Comparison of ENCODE assay signal across 8 cellular contexts in genomic region chrX:14872355-14872754, GRCh38. TPM values are rescaled to one million over a fixed set of nuclear protein-coding genes. Genes with fewer than 3 reads are reported as not detected.
DNase-seq lines count a peak whose midpoint lies in the region; ATAC-seq and TF ChIP-seq lines count a peak whose summit lies in the region.

No MANE protein-coding gene starts in this region.

- CTCF ChIA-PET in CD4-positive, alpha-beta T cell (lab: Charles Lee) = no interaction called here

- H3K27ac Mint-ChIP-seq in CD4-positive, alpha-beta T cell = peak overlapping the region; percentile 14
- no peak overlapping the region for H3K27ac Mint-ChIP-seq in nephron

- ATAC-seq in CD4-positive, alpha-beta T cell (ENCODE audit: poor library complexity) = no peak
- ATAC-seq in omental fat pad (ENCODE audit: low FRiP score) = no peak

- intact Hi-C loops in CD4-positive, alpha-beta T cell (cut with DNase I, micrococcal nuclease) = loop anchor here (5.0 to 10.0 kb wide), 5 partner anchors 465 to 1992 kb away; partner anchors contain the start of genes CA5B (in 1 of the 2), GEMIN8 (in 1 of the 2) and PIGA (in 1 of the 2)

- H3K4me3 Mint-ChIP-seq in CD4-positive, alpha-beta T cell = peak overlapping the region; percentile 93
- peak overlapping the region; percentile 91 to 96 (median 93) for H3K4me3 Mint-ChIP-seq in nephron

- H3K9me3 Mint-ChIP-seq in CD4-positive, alpha-beta T cell = no peaks in the 10 kb centered on the region
- H3K9me3 Mint-ChIP-seq in nephron = peaks cover 16% of the 10 kb centered on the region

- H3K9ac ChIP-seq in KMS-11 = peak overlapping the region; percentile 69

- H4K20me1 ChIP-seq in KMS-11 (ENCODE audit: insufficient read depth) = no peaks in the 10 kb centered on the region

- H3K27me3 ChIP-seq in CD4-positive, alpha-beta T cell (ENCODE audit: control insufficient read depth, insufficient read depth, low read length) = no peaks in the 10 kb centered on the region
- no peaks in the 10 kb centered on the region for H3K27me3 ChIP-seq in KMS-11 (ENCODE audit: insufficient read depth, low read depth)

- no peak overlapping the region for H3K27ac ChIP-seq in CD4-positive, alpha-beta T cell (ENCODE audit: low read depth, low read length)
- peak overlapping the region; percentile 44; the same call in 1 of the 2 replicates for H3K27ac ChIP-seq in KMS-11

- peak overlapping the region; percentile 78 for H3K4me2 ChIP-seq in KMS-11

- H3K36me3 Mint-ChIP-seq in CD4-positive, alpha-beta T cell (ENCODE audit: low read depth) = peaks cover 6% of the 10 kb centered on the region
- H3K36me3 Mint-ChIP-seq in nephron (ENCODE audit: low read depth) = peaks cover 25% of the 10 kb centered on the region

- no peak for TF ChIP-seq CTCF in CD4-positive, alpha-beta T cell (IDR thresholded peaks at IDR 0.05)
- TF ChIP-seq CTCF in KMS-11 (conservative IDR thresholded peaks at IDR 0.05; ENCODE audit: low read depth, low read length) = no peak
- TF ChIP-seq CTCF in cardiac fibroblast (IDR thresholded peaks at IDR 0.05; ENCODE audit: low read depth, low read length) = no peak
- TF ChIP-seq CTCF in nephron (IDR thresholded peaks at IDR 0.05; ENCODE audit: unreplicated experiment in 3 of 3) = no peak
- TF ChIP-seq CTCF in omental fat pad (IDR thresholded peaks at IDR 0.05) = no peak

- no peaks in the 10 kb centered on the region for H3K27me3 Mint-ChIP-seq in CD4-positive, alpha-beta T cell
- H3K27me3 Mint-ChIP-seq in nephron (ENCODE audit: low read depth) = no peaks in the 10 kb centered on the region

- POLR2A ChIA-PET in CD4-positive, alpha-beta T cell (lab: Charles Lee) = no interaction called here

- peak overlapping the region; percentile 71 for H2AFZ ChIP-seq in KMS-11 (ENCODE audit: low read depth)

- peaks cover 43% of the 10 kb centered on the region for H3K79me2 ChIP-seq in KMS-11 (ENCODE audit: insufficient read depth, low read depth)

- H3K4me1 Mint-ChIP-seq in CD4-positive, alpha-beta T cell (ENCODE audit: low read depth) = peaks cover 8% of the 10 kb centered on the region
- no peaks in the 10 kb centered on the region for H3K4me1 Mint-ChIP-seq in nephron

- H3K36me3 ChIP-seq in KMS-11 (ENCODE audit: insufficient read depth) = no peaks in the 10 kb centered on the region

- peaks cover 17% of the 10 kb centered on the region for H3K4me1 ChIP-seq in KMS-11 (ENCODE audit: low read depth, poor library complexity, severe bottlenecking)

- H3K4me3 ChIP-seq in KMS-11 (IDR thresholded peaks at IDR 0.05; ENCODE audit: insufficient read depth, low read depth, low read length) = no peak overlapping the region
- peak overlapping the region; percentile 61 to 76 for H3K4me3 ChIP-seq in cardiac fibroblast (replicated peaks in 1 of 2; ENCODE audit: low read depth in 2 of 2, low read length in 2 of 2)

- DNase-seq in CD4-positive, alpha-beta T cell = no peak
- DNase-seq in cardiac fibroblast (ENCODE audit: low read depth in 2 of 2) (peak in 1 of 2 donors; percentile 0), omental fat pad (ENCODE audit: low spot score) (no peak), NCI-H187 (lab: John Stamatoyannopoulos, UW) (no peak), NCI-H524 (lab: John Stamatoyannopoulos, UW) (no peak), nucleus accumbens (lab: John Stamatoyannopoulos, UW) (no peak)

- no peaks in the 10 kb centered on the region for H3K9me3 ChIP-seq in CD4-positive, alpha-beta T cell (ENCODE audit: control insufficient read depth, low read length)

RNA-seq across cellular contexts. Expression of gene FANCB, which starts 0.5 kb away (rescaled TPM):
- total RNA-seq in CD4-positive, alpha-beta T cell = 1 to 10 TPM; 1.5 to 1.6 TPM
- total RNA-seq in omental fat pad = 1 to 10 TPM in 2 of 4 donors, under 1 TPM in 2; 0.72 to 1.3 (median 0.87) TPM

RNA-seq across cellular contexts. Expression of gene MOSPD2, which starts 0.9 kb away (rescaled TPM):
- 1 to 10 TPM; 6.4 to 6.8 TPM for total RNA-seq in CD4-positive, alpha-beta T cell
- 10 to 100 TPM; 19.0 to 35.8 (median 21.9) TPM for total RNA-seq in omental fat pad
